16 cellular contexts compared by ENCODE assay signal in the genomic region with DNA sequence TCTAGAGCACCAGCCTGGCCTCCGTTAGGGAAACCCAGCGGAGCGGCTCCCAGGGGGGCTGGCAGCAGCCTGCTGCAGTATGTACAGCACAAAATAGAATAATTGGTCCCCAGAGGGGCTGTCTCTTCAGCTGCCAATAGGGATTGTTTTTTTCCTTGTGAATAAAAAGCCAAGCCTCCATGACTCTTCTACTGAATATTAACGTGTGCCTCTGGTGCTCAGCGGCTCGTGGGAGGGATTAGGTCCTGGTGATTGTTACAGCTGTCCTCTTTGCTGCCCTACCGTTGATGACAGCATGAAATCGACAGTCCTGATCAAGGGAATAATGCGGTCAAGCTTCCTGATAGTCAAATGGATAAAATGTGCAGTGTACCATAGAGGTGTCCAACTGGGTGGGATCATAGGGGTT.
DNase-seq lines count a peak whose midpoint lies in the region; ATAC-seq and TF ChIP-seq lines count a peak whose summit lies in the region.
"Had no signal": no experiment of that assay in that cellular context is flagged by ENCODE, and none has a peak within 500 bp of the region (broad histone marks: within the 10 kb centered on the region; RNA-seq: fewer than 3 reads in every experiment).

No MANE protein-coding gene starts in this region.

- no peak overlapping the region for H3K23ac ChIP-seq in H9 (ENCODE audit: insufficient read length, low read depth, low read length)

- H3K4me1 ChIP-seq in right atrium auricular region = no peaks in the 10 kb centered on the region
- peaks cover 3% of the 10 kb centered on the region for H3K4me1 ChIP-seq in endodermal cell (ENCODE audit: control insufficient read depth, insufficient read depth, low read length)
- H3K4me1 ChIP-seq in H9 (ENCODE audit: insufficient read depth, low read length) = no peaks in the 10 kb centered on the region
- H3K4me1 ChIP-seq: thyroid gland had no signal

- H3K4ac ChIP-seq in H9 (ENCODE audit: low read depth, low read length) = no peak overlapping the region

- DNase-seq in Right ventricle myocardium inferior (ENCODE audit: missing footprints) (no peak), right atrium auricular region (ENCODE audit: low spot score) (no peak), NCI-H526 (lab: John Stamatoyannopoulos, UW) (peak; percentile 56 to 88), endodermal cell (no peak), type B pancreatic cell (ENCODE audit: extremely low spot score, unreplicated experiment) (no peak), superior temporal gyrus (ENCODE audit: extremely low spot score) (no peak), H9 (no peak), KG1 (lab: John Stamatoyannopoulos, UW) (no peak)
- DNase-seq: activated CD8-positive, alpha-beta memory T cell treated with anti-CD3 and anti-CD28 coated beads, Interleukin-2, amount 50 U/mL, for 4 hours; DND-41; effector memory CD4-positive, alpha-beta T cell; hippocampal formation; mesendoderm; RPMI8226; thyroid gland had no signal

- no peak overlapping the region for H2BK15ac ChIP-seq in H9 (ENCODE audit: low read depth, low read length)

- H3K9me3 ChIP-seq in right atrium auricular region (no peaks in the 10 kb centered on the region), endodermal cell (ENCODE audit: control insufficient read depth, low read length) (peaks cover 15% of the 10 kb centered on the region), H9 (ENCODE audit: control insufficient read depth, low read depth, low read length) (no peaks in the 10 kb centered on the region)
- H3K9me3 ChIP-seq: thyroid gland had no signal

- H3K18ac ChIP-seq in H9 (ENCODE audit: insufficient read length, low read depth, low read length) = no peak overlapping the region

- H2AK5ac ChIP-seq in H9 (ENCODE audit: insufficient read length, low read length) = no peak overlapping the region

- no peaks in the 10 kb centered on the region for H3K79me1 ChIP-seq in H9 (ENCODE audit: insufficient read depth, low read depth, low read length, poor library complexity, severe bottlenecking)

- no peaks in the 10 kb centered on the region for H3K23me2 ChIP-seq in H9 (ENCODE audit: insufficient read length, low read depth, low read length, poor library complexity, severe bottlenecking)

- H3K4me3 Mint-ChIP-seq in endodermal cell = no peak overlapping the region
- H3K4me3 Mint-ChIP-seq in type B pancreatic cell = peak overlapping the region; percentile 26
- no peak overlapping the region for H3K4me3 Mint-ChIP-seq in H9

- H3K4me2 ChIP-seq in H9 (ENCODE audit: insufficient read depth, insufficient read length, low read length) = no peak overlapping the region

- H3T11ph ChIP-seq in H9 (ENCODE audit: low read length) = no peak overlapping the region

- H3K4me3 ChIP-seq in right atrium auricular region = no peak overlapping the region
- no peak overlapping the region for H3K4me3 ChIP-seq in endodermal cell (ENCODE audit: low read length)
- H3K4me3 ChIP-seq: thyroid gland had no signal

- H4K5ac ChIP-seq in H9 (ENCODE audit: insufficient read length, low read depth, low read length) = no peak overlapping the region

- no peak overlapping the region for H2AFZ ChIP-seq in H9 (ENCODE audit: low read length)

- no peak overlapping the region for H2BK5ac ChIP-seq in H9 (ENCODE audit: insufficient read length, low read length)

- no peak overlapping the region for H4K8ac ChIP-seq in H9 (replicated peaks; ENCODE audit: insufficient read length, low read depth, low read length)

- H3K9me3 Mint-ChIP-seq in endodermal cell (peaks cover 3% of the 10 kb centered on the region), type B pancreatic cell (peaks cover 12% of the 10 kb centered on the region), H9 (peaks cover 5 to 6% of the 10 kb centered on the region in 2 experiments)

- H2BK20ac ChIP-seq in H9 (ENCODE audit: low read depth, low read length, poor library complexity, severe bottlenecking) = no peak overlapping the region

- no peaks in the 10 kb centered on the region for H3K36me3 ChIP-seq in right atrium auricular region
- H3K36me3 ChIP-seq in endodermal cell (ENCODE audit: control insufficient read depth, insufficient read depth, low read length) = no peaks in the 10 kb centered on the region
- H3K36me3 ChIP-seq: thyroid gland had no signal

- H3K56ac ChIP-seq in H9 (ENCODE audit: insufficient read length, low read depth, low read length) = no peak overlapping the region

- no peak overlapping the region for H3K27ac ChIP-seq in right atrium auricular region
- H3K27ac ChIP-seq in endodermal cell (ENCODE audit: low read depth, low read length) = peak overlapping the region; percentile 47
- H3K27ac ChIP-seq in H9 (ENCODE audit: insufficient read length, low read depth, low read length) = no peak overlapping the region
- H3K27ac ChIP-seq: HL-60, thyroid gland had no signal

- WGBS in endodermal cell (ENCODE audit: insufficient coverage in 1 of 2, insufficient read length in 1 of 2), 2 experiments = 56 to 82% methylated on average over 7 to 9 of the region's 9 CpGs
- no CpG with 5 or more reads among the region's 9 CpGs for WGBS in H9 (ENCODE audit: extremely low coverage, insufficient read length, low lambda C conversion rate)

- H4K91ac ChIP-seq in H9 (ENCODE audit: insufficient read length, low read depth, low read length) = no peak overlapping the region

- no peak overlapping the region for H2BK12ac ChIP-seq in H9 (ENCODE audit: insufficient read length, low read depth, low read length)

- H3K14ac ChIP-seq in H9 (ENCODE audit: insufficient read depth, low read length) = no peak overlapping the region

- H3K27me3 Mint-ChIP-seq in endodermal cell (ENCODE audit: insufficient read depth) (no peaks in the 10 kb centered on the region), type B pancreatic cell (peaks cover 18% of the 10 kb centered on the region), H9 (ENCODE audit: low read depth) (no peaks in the 10 kb centered on the region; the same call in 1 of the 2 replicates)

- intact Hi-C loops in Right ventricle myocardium inferior (cut with DNase I) = no loop called here

- peaks cover 8% of the 10 kb centered on the region for H3K4me1 Mint-ChIP-seq in endodermal cell
- H3K4me1 Mint-ChIP-seq in type B pancreatic cell (ENCODE audit: unreplicated experiment) = peaks cover 11% of the 10 kb centered on the region
- peaks cover 7 to 10% of the 10 kb centered on the region in 2 experiments; a peak in 3 of 4 replicates for H3K4me1 Mint-ChIP-seq in H9

- no peaks in the 10 kb centered on the region for H3K27me3 ChIP-seq in right atrium auricular region
- no peaks in the 10 kb centered on the region for H3K27me3 ChIP-seq in endodermal cell (ENCODE audit: control insufficient read depth, insufficient read depth, low read length, poor library complexity, severe bottlenecking)
- no peaks in the 10 kb centered on the region for H3K27me3 ChIP-seq in H9 (ENCODE audit: insufficient read depth, low read length)
- H3K27me3 ChIP-seq: thyroid gland had no signal

- H3K27ac Mint-ChIP-seq in endodermal cell (no peak overlapping the region), type B pancreatic cell (no peak overlapping the region), H9 (no peak overlapping the region)

- H2BK120ac ChIP-seq in H9 (ENCODE audit: low read depth, low read length, poor library complexity, severe bottlenecking) = no peak overlapping the region

- no peaks in the 10 kb centered on the region for H3K79me2 ChIP-seq in H9 (ENCODE audit: insufficient read depth, low read length)

- H4K20me1 ChIP-seq in H9 (ENCODE audit: control insufficient read depth, insufficient read depth, insufficient read length) = no peaks in the 10 kb centered on the region

- ATAC-seq in Right ventricle myocardium inferior = peak; percentile 42

- H3K36me3 Mint-ChIP-seq in endodermal cell (ENCODE audit: low read depth) (no peaks in the 10 kb centered on the region), type B pancreatic cell (no peaks in the 10 kb centered on the region), H9 (ENCODE audit: insufficient read depth in 1 of 3, low read depth in 3 of 3) (peaks cover 0 to 4% (median 0%) of the 10 kb centered on the region in 3 experiments; a peak in 1 of 7 replicates)

- H3K9ac ChIP-seq in endodermal cell (ENCODE audit: extremely low read depth, low read length, poor library complexity, severe bottlenecking) (no peak overlapping the region), H9 (ENCODE audit: extremely low read depth, insufficient read length, low read length) (no peak overlapping the region)

- TF ChIP-seq CTCF in right atrium auricular region (IDR thresholded peaks at IDR 0.05) (no peak), endodermal cell (conservative IDR thresholded peaks at IDR 0.05) (no peak), type B pancreatic cell (conservative IDR thresholded peaks at IDR 0.05) (no peak), H9 (conservative IDR thresholded peaks at IDR 0.05) (no peak)

Comparison
In these comparisons a context has a peak if more than half of its experiments do, and no peak if none do; other contexts are left out.
1. DNase-seq: peak in NCI-H526 (2 of 2); none in Right ventricle myocardium inferior (single experiment), right atrium auricular region (single experiment), endodermal cell (single experiment), type B pancreatic cell (single experiment), superior temporal gyrus (single experiment), H9 (single experiment) and KG1 (single experiment).